ENCODE assay signal across 8 cellular contexts in the genomic region with DNA sequence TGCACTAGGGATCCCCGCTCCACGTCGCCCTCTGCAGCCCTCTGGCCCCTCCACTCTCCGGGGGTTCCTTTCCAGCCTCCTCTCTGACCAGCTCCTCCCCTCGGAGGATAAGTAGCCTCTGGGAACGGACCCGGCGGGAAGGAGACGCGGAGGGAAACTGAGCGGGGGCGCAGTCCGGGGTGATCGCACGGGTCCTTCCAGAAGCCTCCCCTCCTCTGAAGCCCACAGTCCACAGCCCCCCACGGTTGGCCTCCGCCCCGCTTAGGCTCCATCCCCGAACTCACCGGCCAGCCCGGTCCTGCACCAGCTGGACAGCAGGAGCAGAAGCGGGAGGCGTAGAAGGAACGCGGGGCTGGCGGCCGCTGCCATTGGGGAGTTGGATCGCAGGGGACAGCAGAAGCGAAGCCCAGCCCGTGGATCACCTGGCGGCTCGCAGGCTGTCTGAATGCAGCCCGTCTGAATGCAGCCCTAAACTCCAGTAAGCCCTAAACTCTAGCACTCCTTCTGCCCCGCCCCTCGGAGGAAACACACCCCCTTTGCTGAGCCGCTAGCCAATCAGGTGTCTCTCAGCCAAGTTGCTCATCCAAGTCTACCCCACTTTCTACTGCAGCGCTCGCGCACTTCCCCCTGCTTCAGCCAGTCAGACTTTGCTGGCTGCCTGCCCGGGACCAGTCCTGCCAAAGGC.
A peak's percentile ranks its signal among the peaks of the same experiment; 100 is the strongest.
DNase-seq lines count a peak whose midpoint lies in the region; ATAC-seq and TF ChIP-seq lines count a peak whose summit lies in the region.

A gene with protein sequence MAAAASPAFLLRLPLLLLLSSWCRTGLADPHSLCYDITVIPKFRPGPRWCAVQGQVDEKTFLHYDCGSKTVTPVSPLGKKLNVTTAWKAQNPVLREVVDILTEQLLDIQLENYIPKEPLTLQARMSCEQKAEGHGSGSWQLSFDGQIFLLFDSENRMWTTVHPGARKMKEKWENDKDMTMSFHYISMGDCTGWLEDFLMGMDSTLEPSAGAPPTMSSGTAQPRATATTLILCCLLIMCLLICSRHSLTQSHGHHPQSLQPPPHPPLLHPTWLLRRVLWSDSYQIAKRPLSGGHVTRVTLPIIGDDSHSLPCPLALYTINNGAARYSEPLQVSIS (minus strand): TSS at position 480 of the 685 bp plus-strand sequence. CDS start 111 bp downstream, at position 369.

- peaks cover 91% of the 10 kb centered on the region for H3K27me3 ChIP-seq in iPS-20b (ENCODE audit: insufficient read depth, low read length)

- no peak within 1 kb of the TSS for H3K27ac ChIP-seq in iPS-20b (ENCODE audit: low read length)

- H3K9ac ChIP-seq in iPS-20b (ENCODE audit: low read depth, low read length) = no peak within 1 kb of the TSS

- H3K4me3 ChIP-seq in cardiac fibroblast (replicated peaks in 1 of 2; ENCODE audit: low read depth in 2 of 2, low read length in 2 of 2) (peak within 1 kb of the TSS; percentile 64 to 70), iPS-20b (ENCODE audit: low read length) (peak within 1 kb of the TSS; percentile 61), skeletal muscle cell (ENCODE audit: low read depth, low read length) (peak within 1 kb of the TSS; percentile 56)

- ATAC-seq in GM21367 (IDR thresholded peaks at IDR 0.05; ENCODE audit: unreplicated experiment) = no peak

- H3K4me1 ChIP-seq in iPS-20b (ENCODE audit: insufficient read depth, low read length) = no peaks in the 10 kb centered on the region

- peak; percentile 21 to 48 for DNase-seq in NCI-H2081 (lab: John Stamatoyannopoulos, UW)
- no peak for DNase-seq in NCI-H2081 treated with DMSO at 0.1 percent for 48 hours (lab: John Stamatoyannopoulos, UW)
- peak; percentile 89 for DNase-seq in NCI-H2171 treated with DMSO at 0.1 percent for 48 hours (lab: John Stamatoyannopoulos, UW)
- DNase-seq in activated CD4-positive, CD25-positive, alpha-beta regulatory T cell treated with anti-CD3 and anti-CD28 coated beads, Interleukin-2, amount 50 U/mL, for 16 hours (ENCODE audit: low read depth, low spot score) = peak; percentile 47
- peak; percentile 95 to 97 for DNase-seq in cardiac fibroblast (ENCODE audit: low read depth in 2 of 2)
- peak; percentile 93 for DNase-seq in skeletal muscle cell (ENCODE audit: low read depth)

- no peaks in the 10 kb centered on the region for H3K36me3 ChIP-seq in iPS-20b (ENCODE audit: insufficient read depth, low read depth, low read length)

- H3K9me3 ChIP-seq in iPS-20b (ENCODE audit: insufficient read depth, low read depth, low read length) = no peaks in the 10 kb centered on the region; the same call in 1 of the 2 replicates

- no peak for TF ChIP-seq CTCF in cardiac fibroblast (IDR thresholded peaks at IDR 0.05; ENCODE audit: low read depth, low read length)
